In the genomic region with DNA sequence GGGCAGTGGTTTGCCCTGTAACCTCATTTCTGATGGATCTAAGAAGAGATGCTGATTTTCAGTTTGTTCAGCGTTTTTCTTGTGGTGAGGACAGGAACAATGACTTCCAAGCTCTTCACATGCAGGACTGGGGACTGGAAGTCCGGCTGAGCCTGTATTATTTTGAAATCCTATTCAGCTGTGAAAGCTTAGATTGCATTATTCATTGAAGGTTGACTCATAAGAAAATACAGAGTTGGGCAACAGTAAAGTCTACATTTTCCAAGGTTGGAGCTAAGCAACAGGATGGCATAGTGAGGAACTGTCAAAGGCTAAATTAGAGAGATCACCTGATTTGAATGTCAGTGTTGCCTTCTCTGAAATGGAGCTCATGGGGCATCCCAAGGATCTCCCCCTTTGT, we compare ENCODE assay signal across 12 cellular contexts.
DNase-seq lines count a peak whose midpoint lies in the region; ATAC-seq and TF ChIP-seq lines count a peak whose summit lies in the region.
"Had no signal": no experiment of that assay in that cellular context is flagged by ENCODE, and none has a peak within 500 bp of the region (broad histone marks: within the 10 kb centered on the region; RNA-seq: fewer than 3 reads in every experiment).

No MANE protein-coding gene starts in this region.

- H3K4me3 Mint-ChIP-seq in naive thymus-derived CD8-positive, alpha-beta T cell = no peak overlapping the region
- H3K4me3 Mint-ChIP-seq: memory B cell had no signal

- no peaks in the 10 kb centered on the region for H3K4me1 Mint-ChIP-seq in naive thymus-derived CD8-positive, alpha-beta T cell
- H3K4me1 Mint-ChIP-seq: memory B cell had no signal

- TF ChIP-seq RAD21 in SK-N-SH (IDR thresholded peaks at IDR 0.05; ENCODE audit: low read length) = no peak

- H3K4me3 ChIP-seq in SK-N-SH (ENCODE audit: low read depth in 2 of 2, low read length in 1 of 2) = peak overlapping the region in 1 of 2 experiments; percentile 45; a peak in 2 of 4 replicates
- H3K4me3 ChIP-seq in fibroblast of mammary gland (ENCODE audit: control insufficient read depth, low read depth, low read length) = no peak overlapping the region
- H3K4me3 ChIP-seq in skeletal muscle satellite cell (ENCODE audit: low read length) = peak overlapping the region; percentile 41
- H3K4me3 ChIP-seq: esophagus muscularis mucosa had no signal

- in situ Hi-C loops in GM13976 (cut with MboI; ENCODE audit: low sequenced_read_pairs, unreplicated experiment) = no loop called here

- H3K9me2 ChIP-seq in SK-N-SH = no peaks in the 10 kb centered on the region

- no peaks in the 10 kb centered on the region for H3K36me3 ChIP-seq in SK-N-SH (replicated peaks in 1 of 2; ENCODE audit: control insufficient read depth in 1 of 2, insufficient read depth in 2 of 2, low read length in 1 of 2)
- no peaks in the 10 kb centered on the region for H3K36me3 ChIP-seq in skeletal muscle satellite cell (ENCODE audit: insufficient read depth, low read length)
- H3K36me3 ChIP-seq: esophagus muscularis mucosa had no signal

- H3K27ac Mint-ChIP-seq in naive thymus-derived CD8-positive, alpha-beta T cell = no peak overlapping the region
- H3K27ac Mint-ChIP-seq: memory B cell had no signal

- H3K36me3 Mint-ChIP-seq in naive thymus-derived CD8-positive, alpha-beta T cell = no peaks in the 10 kb centered on the region
- H3K36me3 Mint-ChIP-seq: memory B cell had no signal

- H3K27me3 ChIP-seq in SK-N-SH (ENCODE audit: insufficient read depth) = no peaks in the 10 kb centered on the region
- no peaks in the 10 kb centered on the region for H3K27me3 ChIP-seq in skeletal muscle satellite cell (ENCODE audit: control insufficient read depth, insufficient read depth, low read length)
- H3K27me3 ChIP-seq: esophagus muscularis mucosa had no signal

- H3K79me2 ChIP-seq in SK-N-SH (ENCODE audit: insufficient read depth) = no peaks in the 10 kb centered on the region

- 7% methylated on average over 2 of the region's 2 CpGs for WGBS in SK-N-SH (ENCODE audit: low lambda C conversion rate)

- peak overlapping the region; percentile 22; the same call in 1 of the 2 replicates for H2AFZ ChIP-seq in SK-N-SH (ENCODE audit: low read depth)

- H3K4me1 ChIP-seq in SK-N-SH (ENCODE audit: control insufficient read depth in 1 of 2, insufficient read depth in 2 of 2, low read depth in 1 of 2, low read length in 1 of 2) (peaks cover 2 to 24% of the 10 kb centered on the region in 2 experiments), skeletal muscle satellite cell (ENCODE audit: control insufficient read depth, insufficient read depth, low read length) (peaks cover 83% of the 10 kb centered on the region)

- no peak for ATAC-seq in naive thymus-derived CD8-positive, alpha-beta T cell

- no peaks in the 10 kb centered on the region for H4K20me1 ChIP-seq in SK-N-SH (ENCODE audit: insufficient read depth)

- TF ChIP-seq CTCF in SK-N-SH (IDR thresholded peaks at IDR 0.05) (no peak), fibroblast of mammary gland (conservative IDR thresholded peaks at IDR 0.05; ENCODE audit: control insufficient read depth, insufficient read depth, low read depth, low read length) (no peak), GM13976 (IDR thresholded peaks at IDR 0.05; ENCODE audit: borderline replicate concordance, control extremely low read depth, extremely low read depth, insufficient read depth, missing control alignments) (no peak)

- H3K9ac ChIP-seq in SK-N-SH (peak overlapping the region; percentile 71), skeletal muscle satellite cell (ENCODE audit: low read depth, low read length) (peak overlapping the region; percentile 84)
- H3K9ac ChIP-seq: KMS-11 had no signal

- H3K9me3 ChIP-seq in SK-N-SH (no peaks in the 10 kb centered on the region), skeletal muscle satellite cell (replicated peaks; ENCODE audit: low read length) (no peaks in the 10 kb centered on the region)
- H3K9me3 ChIP-seq: esophagus muscularis mucosa had no signal

- peaks cover 33% of the 10 kb centered on the region for H3F3A ChIP-seq in SK-N-SH (replicated peaks; ENCODE audit: insufficient read depth)

- no peaks in the 10 kb centered on the region for H3K9me3 Mint-ChIP-seq in naive thymus-derived CD8-positive, alpha-beta T cell
- H3K9me3 Mint-ChIP-seq: memory B cell had no signal

- TF ChIP-seq EP300 in SK-N-SH (IDR thresholded peaks at IDR 0.05; ENCODE audit: borderline replicate concordance in 1 of 2, low read depth in 1 of 2, low read length in 1 of 2) = no peak

- CTCF ChIA-PET in SK-N-SH (lab: Yijun Ruan, JAX) = interaction anchor here (0.8 to 2.2 kb wide), 3 partner anchors 11 to 1254 kb away, joined by 3 to 5 read pairs (median 3); no protein-coding TSS in a partner anchor

- H3K4me2 ChIP-seq in SK-N-SH (peak overlapping the region; percentile 50), skeletal muscle satellite cell (ENCODE audit: low read length) (peak overlapping the region; percentile 73)
- H3K4me2 ChIP-seq: KMS-11 had no signal

- POLR2A ChIA-PET in SK-N-SH (lab: Yijun Ruan, JAX) = no interaction called here
- POLR2A ChIA-PET in naive thymus-derived CD8-positive, alpha-beta T cell (lab: Charles Lee) = no interaction called here

- DNase-seq in GM04504 (ENCODE audit: low read depth) = peak; percentile 73
- no peak for DNase-seq in SK-N-SH
- DNase-seq in fibroblast of mammary gland (ENCODE audit: low read depth) = peak; percentile 96
- no peak for DNase-seq in naive thymus-derived CD8-positive, alpha-beta T cell
- DNase-seq in HUDEP-2 (lab: John Stamatoyannopoulos, UW; ENCODE audit: unreplicated experiment in 76 of 76) = no peak
- DNase-seq in GM13976 (ENCODE audit: low spot score) = no peak
- DNase-seq in stimulated activated CD8-positive, alpha-beta memory T cell treated with anti-CD3 and anti-CD28 coated beads, Interleukin-4, amount 100 ng/mL, for 48 hours = no peak
- DNase-seq: DMS153 had no signal

- H3K27ac ChIP-seq in SK-N-SH (ENCODE audit: low read depth in 2 of 2, low read length in 1 of 2) = peak overlapping the region; percentile 48 to 92
- H3K27ac ChIP-seq: esophagus muscularis mucosa, KMS-11 had no signal

- peaks cover 0 to 3% (median 0%) of the 10 kb centered on the region in 5 donors for H3K27me3 Mint-ChIP-seq in naive thymus-derived CD8-positive, alpha-beta T cell
- H3K27me3 Mint-ChIP-seq: memory B cell had no signal

TF ChIP-seq in SK-N-SH, 30 proteins besides CTCF, POLR2A, EP300 and RAD21 (continues in another document):
- TF ChIP-seq ELF1 (IDR thresholded peaks at IDR 0.05) (no peak), RXRA (IDR thresholded peaks at IDR 0.05; ENCODE audit: borderline replicate concordance, low read depth) (no peak), REST (IDR thresholded peaks at IDR 0.05; ENCODE audit: low read depth, low read length) (no peak), TEAD4 (IDR thresholded peaks at IDR 0.05; ENCODE audit: borderline replicate concordance, insufficient read depth) (no peak), IRF3 (IDR thresholded peaks at IDR 0.05; ENCODE audit: low read depth, low read length) (no peak), RCOR1 (IDR thresholded peaks at IDR 0.05; ENCODE audit: low read length) (no peak), POLR2AphosphoS5 (IDR thresholded peaks at IDR 0.05; ENCODE audit: low read depth, low read length) (no peak), SIN3A (IDR thresholded peaks at IDR 0.05; ENCODE audit: borderline replicate concordance, low read depth, low read length) (no peak), YY1 (IDR thresholded peaks at IDR 0.05; ENCODE audit: low read depth) (no peak), CHD2 (IDR thresholded peaks at IDR 0.05; ENCODE audit: low read length, partially characterized antibody) (no peak)
- TF ChIP-seq, protein P1, sequence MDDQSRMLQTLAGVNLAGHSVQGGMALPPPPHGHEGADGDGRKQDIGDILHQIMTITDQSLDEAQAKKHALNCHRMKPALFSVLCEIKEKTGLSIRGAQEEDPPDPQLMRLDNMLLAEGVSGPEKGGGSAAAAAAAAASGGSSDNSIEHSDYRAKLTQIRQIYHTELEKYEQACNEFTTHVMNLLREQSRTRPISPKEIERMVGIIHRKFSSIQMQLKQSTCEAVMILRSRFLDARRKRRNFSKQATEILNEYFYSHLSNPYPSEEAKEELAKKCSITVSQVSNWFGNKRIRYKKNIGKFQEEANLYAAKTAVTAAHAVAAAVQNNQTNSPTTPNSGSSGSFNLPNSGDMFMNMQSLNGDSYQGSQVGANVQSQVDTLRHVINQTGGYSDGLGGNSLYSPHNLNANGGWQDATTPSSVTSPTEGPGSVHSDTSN (IDR thresholded peaks at IDR 0.05) = peak; percentile 30; the same call in 1 of the 2 replicates

Comparison
In these comparisons a context has a peak if more than half of its experiments do, and no peak if none do; other contexts are left out.
1. DNase-seq: peak in GM04504 (single experiment) and fibroblast of mammary gland (single experiment); none in SK-N-SH (single experiment), naive thymus-derived CD8-positive, alpha-beta T cell (0 of 10), HUDEP-2 (0 of 76), GM13976 (single experiment) and stimulated activated CD8-positive, alpha-beta memory T cell treated with anti-CD3 and anti-CD28 coated beads, Interleukin-4, amount 100 ng/mL, for 48 hours (single experiment).